In the genomic region with DNA sequence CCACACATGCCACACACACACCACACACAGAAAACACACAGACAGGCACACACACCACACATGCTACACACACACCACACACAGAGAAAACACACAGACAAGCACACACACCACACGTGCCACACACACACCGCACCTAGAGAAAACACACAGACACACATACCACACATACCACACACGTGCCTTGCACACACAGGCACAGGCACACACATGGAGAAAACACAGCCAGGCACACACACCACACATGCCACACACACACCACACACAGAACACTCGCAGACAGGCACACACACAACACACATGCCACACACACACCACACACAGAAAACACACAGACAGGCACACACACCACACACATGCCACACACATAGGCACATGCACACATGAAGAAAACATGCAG, we compare ENCODE assay signal across 1 cellular context.
TF ChIP-seq lines count a peak whose summit lies in the region.

No MANE protein-coding gene starts in this region.

TF ChIP-seq in HepG2, 621 proteins besides CTCF, POLR2A, EP300 and RAD21 (continued from another document):
- TF ChIP-seq, protein P1, sequence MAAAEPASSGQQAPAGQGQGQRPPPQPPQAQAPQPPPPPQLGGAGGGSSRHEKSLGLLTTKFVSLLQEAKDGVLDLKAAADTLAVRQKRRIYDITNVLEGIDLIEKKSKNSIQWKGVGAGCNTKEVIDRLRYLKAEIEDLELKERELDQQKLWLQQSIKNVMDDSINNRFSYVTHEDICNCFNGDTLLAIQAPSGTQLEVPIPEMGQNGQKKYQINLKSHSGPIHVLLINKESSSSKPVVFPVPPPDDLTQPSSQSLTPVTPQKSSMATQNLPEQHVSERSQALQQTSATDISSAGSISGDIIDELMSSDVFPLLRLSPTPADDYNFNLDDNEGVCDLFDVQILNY (CRISPR knock-in tag; conservative IDR thresholded peaks at IDR 0.05) = no peak
- TF ChIP-seq FOXA1 (IDR thresholded peaks at IDR 0.05) (peak; percentile 22; the same call in 1 of the 2 replicates), FOXA1 (CRISPR knock-in tag; IDR thresholded peaks at IDR 0.05) (no peak), ZNF468 (CRISPR knock-in tag; IDR thresholded peaks at IDR 0.05) (no peak), ATRX (CRISPR knock-in tag; IDR thresholded peaks at IDR 0.05; ENCODE audit: borderline replicate concordance) (no peak), ZNF747 (CRISPR knock-in tag; IDR thresholded peaks at IDR 0.05; ENCODE audit: borderline replicate concordance) (no peak), MNT (IDR thresholded peaks at IDR 0.05) (peak; percentile 95)
- TF ChIP-seq, protein P2, sequence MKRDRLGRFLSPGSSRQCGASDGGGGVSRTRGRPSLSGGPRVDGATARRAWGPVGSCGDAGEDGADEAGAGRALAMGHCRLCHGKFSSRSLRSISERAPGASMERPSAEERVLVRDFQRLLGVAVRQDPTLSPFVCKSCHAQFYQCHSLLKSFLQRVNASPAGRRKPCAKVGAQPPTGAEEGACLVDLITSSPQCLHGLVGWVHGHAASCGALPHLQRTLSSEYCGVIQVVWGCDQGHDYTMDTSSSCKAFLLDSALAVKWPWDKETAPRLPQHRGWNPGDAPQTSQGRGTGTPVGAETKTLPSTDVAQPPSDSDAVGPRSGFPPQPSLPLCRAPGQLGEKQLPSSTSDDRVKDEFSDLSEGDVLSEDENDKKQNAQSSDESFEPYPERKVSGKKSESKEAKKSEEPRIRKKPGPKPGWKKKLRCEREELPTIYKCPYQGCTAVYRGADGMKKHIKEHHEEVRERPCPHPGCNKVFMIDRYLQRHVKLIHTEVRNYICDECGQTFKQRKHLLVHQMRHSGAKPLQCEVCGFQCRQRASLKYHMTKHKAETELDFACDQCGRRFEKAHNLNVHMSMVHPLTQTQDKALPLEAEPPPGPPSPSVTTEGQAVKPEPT (CRISPR knock-in tag; IDR thresholded peaks at IDR 0.05; ENCODE audit: low read depth) = no peak
- TF ChIP-seq, protein P3, sequence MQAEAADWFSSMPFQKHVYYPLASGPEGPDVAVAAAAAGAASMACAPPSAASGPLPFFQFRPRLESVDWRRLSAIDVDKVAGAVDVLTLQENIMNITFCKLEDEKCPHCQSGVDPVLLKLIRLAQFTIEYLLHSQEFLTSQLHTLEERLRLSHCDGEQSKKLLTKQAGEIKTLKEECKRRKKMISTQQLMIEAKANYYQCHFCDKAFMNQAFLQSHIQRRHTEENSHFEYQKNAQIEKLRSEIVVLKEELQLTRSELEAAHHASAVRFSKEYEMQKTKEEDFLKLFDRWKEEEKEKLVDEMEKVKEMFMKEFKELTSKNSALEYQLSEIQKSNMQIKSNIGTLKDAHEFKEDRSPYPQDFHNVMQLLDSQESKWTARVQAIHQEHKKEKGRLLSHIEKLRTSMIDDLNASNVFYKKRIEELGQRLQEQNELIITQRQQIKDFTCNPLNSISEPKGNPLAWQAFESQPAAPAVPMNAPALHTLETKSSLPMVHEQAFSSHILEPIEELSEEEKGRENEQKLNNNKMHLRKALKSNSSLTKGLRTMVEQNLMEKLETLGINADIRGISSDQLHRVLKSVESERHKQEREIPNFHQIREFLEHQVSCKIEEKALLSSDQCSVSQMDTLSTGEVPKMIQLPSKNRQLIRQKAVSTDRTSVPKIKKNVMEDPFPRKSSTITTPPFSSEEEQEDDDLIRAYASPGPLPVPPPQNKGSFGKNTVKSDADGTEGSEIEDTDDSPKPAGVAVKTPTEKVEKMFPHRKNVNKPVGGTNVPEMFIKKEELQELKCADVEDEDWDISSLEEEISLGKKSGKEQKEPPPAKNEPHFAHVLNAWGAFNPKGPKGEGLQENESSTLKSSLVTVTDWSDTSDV (CRISPR knock-in tag; IDR thresholded peaks at IDR 0.05) = 0 out of 2 replicates have a peak, but pooled peaks have one; percentile 25
- TF ChIP-seq, protein P4, sequence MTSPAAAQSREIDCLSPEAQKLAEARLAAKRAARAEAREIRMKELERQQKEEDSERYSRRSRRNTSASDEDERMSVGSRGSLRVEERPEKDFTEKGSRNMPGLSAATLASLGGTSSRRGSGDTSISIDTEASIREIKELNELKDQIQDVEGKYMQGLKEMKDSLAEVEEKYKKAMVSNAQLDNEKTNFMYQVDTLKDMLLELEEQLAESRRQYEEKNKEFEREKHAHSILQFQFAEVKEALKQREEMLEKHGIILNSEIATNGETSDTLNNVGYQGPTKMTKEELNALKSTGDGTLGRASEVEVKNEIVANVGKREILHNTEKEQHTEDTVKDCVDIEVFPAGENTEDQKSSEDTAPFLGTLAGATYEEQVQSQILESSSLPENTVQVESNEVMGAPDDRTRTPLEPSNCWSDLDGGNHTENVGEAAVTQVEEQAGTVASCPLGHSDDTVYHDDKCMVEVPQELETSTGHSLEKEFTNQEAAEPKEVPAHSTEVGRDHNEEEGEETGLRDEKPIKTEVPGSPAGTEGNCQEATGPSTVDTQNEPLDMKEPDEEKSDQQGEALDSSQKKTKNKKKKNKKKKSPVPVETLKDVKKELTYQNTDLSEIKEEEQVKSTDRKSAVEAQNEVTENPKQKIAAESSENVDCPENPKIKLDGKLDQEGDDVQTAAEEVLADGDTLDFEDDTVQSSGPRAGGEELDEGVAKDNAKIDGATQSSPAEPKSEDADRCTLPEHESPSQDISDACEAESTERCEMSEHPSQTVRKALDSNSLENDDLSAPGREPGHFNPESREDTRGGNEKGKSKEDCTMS (CRISPR knock-in tag; conservative IDR thresholded peaks at IDR 0.05) = no peak
- TF ChIP-seq, protein P5, sequence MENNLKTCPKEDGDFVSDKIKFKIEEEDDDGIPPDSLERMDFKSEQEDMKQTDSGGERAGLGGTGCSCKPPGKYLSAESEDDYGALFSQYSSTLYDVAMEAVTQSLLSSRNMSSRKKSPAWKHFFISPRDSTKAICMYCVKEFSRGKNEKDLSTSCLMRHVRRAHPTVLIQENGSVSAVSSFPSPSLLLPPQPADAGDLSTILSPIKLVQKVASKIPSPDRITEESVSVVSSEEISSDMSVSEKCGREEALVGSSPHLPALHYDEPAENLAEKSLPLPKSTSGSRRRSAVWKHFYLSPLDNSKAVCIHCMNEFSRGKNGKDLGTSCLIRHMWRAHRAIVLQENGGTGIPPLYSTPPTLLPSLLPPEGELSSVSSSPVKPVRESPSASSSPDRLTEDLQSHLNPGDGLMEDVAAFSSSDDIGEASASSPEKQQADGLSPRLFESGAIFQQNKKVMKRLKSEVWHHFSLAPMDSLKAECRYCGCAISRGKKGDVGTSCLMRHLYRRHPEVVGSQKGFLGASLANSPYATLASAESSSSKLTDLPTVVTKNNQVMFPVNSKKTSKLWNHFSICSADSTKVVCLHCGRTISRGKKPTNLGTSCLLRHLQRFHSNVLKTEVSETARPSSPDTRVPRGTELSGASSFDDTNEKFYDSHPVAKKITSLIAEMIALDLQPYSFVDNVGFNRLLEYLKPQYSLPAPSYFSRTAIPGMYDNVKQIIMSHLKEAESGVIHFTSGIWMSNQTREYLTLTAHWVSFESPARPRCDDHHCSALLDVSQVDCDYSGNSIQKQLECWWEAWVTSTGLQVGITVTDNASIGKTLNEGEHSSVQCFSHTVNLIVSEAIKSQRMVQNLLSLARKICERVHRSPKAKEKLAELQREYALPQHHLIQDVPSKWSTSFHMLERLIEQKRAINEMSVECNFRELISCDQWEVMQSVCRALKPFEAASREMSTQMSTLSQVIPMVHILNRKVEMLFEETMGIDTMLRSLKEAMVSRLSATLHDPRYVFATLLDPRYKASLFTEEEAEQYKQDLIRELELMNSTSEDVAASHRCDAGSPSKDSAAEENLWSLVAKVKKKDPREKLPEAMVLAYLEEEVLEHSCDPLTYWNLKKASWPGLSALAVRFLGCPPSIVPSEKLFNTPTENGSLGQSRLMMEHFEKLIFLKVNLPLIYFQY (CRISPR knock-in tag; IDR thresholded peaks at IDR 0.05; ENCODE audit: borderline replicate concordance) = no peak
